ENCODE assay signal across 16 cellular contexts in the genomic region with DNA sequence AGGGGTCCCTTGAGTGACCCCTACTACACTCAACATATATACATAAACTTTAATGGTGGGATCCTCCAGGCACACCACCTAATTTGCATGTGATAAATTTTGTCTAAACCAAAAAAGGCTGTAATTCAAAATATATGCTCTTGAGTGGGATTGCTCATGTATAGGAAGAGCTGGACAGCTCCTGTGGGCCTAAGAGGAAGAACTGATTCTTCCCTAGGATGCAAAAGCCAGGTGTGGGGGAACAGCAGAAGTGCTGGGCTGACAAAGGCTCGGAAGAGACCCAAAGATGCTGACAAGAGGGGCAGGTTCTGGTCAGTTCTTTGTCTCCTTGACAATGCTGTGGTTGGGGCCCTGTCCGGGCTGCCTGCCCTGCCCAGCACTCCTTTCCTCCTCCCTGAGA. TPM values are rescaled to one million over a fixed set of nuclear protein-coding genes. Genes with fewer than 3 reads are reported as not detected.
DNase-seq lines count a peak whose midpoint lies in the region; ATAC-seq and TF ChIP-seq lines count a peak whose summit lies in the region.
"Had no signal": no experiment of that assay in that cellular context is flagged by ENCODE, and none has a peak within 500 bp of the region (broad histone marks: within the 10 kb centered on the region; RNA-seq: fewer than 3 reads in every experiment).

No MANE protein-coding gene starts in this region.

- H3K4me3 ChIP-seq in heart left ventricle (no peak overlapping the region), right atrium auricular region (no peak overlapping the region), HCT116 (replicated peaks in 1 of 2; ENCODE audit: low read depth in 1 of 2, low read length in 2 of 2) (no peak overlapping the region), mucosa of descending colon (no peak overlapping the region)

- no peaks in the 10 kb centered on the region for H3K9me3 ChIP-seq in heart left ventricle
- H3K9me3 ChIP-seq in right atrium auricular region = no peaks in the 10 kb centered on the region
- H3K9me3 ChIP-seq in HCT116 (ENCODE audit: control insufficient read depth in 1 of 2, insufficient read depth in 1 of 2, low read depth in 1 of 2, low read length in 2 of 2) = no peaks in the 10 kb centered on the region
- no peaks in the 10 kb centered on the region for H3K9me3 ChIP-seq in mucosa of descending colon

- H3K27me3 ChIP-seq in heart left ventricle (peaks cover 0 to 10% (median 0%) of the 10 kb centered on the region in 9 donors), right atrium auricular region (no peaks in the 10 kb centered on the region), HCT116 (ENCODE audit: insufficient read depth, low read length) (no peaks in the 10 kb centered on the region)

- H3K9me3 Mint-ChIP-seq in chondrocyte (ENCODE audit: low read depth) = peaks cover 5% of the 10 kb centered on the region
- H3K9me3 Mint-ChIP-seq in nephron = no peaks in the 10 kb centered on the region
- no peaks in the 10 kb centered on the region for H3K9me3 Mint-ChIP-seq in activated CD8-positive, alpha-beta T cell treated with anti-CD3 and anti-CD28 coated beads, Interleukin-2, amount 10 ng/mL, durations not matched to agents 7 days and 5 days (ENCODE audit: insufficient read depth)

- H3K4me1 Mint-ChIP-seq in chondrocyte (ENCODE audit: low read depth) (peaks cover 73% of the 10 kb centered on the region), nephron (peaks cover 25% of the 10 kb centered on the region)
- peaks cover 8% of the 10 kb centered on the region for H3K4me1 Mint-ChIP-seq in activated CD8-positive, alpha-beta T cell treated with anti-CD3 and anti-CD28 coated beads, Interleukin-2, amount 10 ng/mL, durations not matched to agents 7 days and 5 days (ENCODE audit: low read depth)

- TF ChIP-seq RAD21 in HCT116 (IDR thresholded peaks at IDR 0.05; ENCODE audit: low read depth) = no peak

- TF ChIP-seq CTCF in heart left ventricle (IDR thresholded peaks at IDR 0.05) (no peak), right atrium auricular region (IDR thresholded peaks at IDR 0.05) (no peak), HCT116 (IDR thresholded peaks at IDR 0.05 in 2 of 3, conservative IDR thresholded peaks at IDR 0.05 in 1 of 3; ENCODE audit: borderline replicate concordance in 1 of 3, insufficient read depth in 1 of 3, low read depth in 2 of 3, low read length in 2 of 3) (no peak), chondrocyte (IDR thresholded peaks at IDR 0.05) (no peak), nephron (IDR thresholded peaks at IDR 0.05; ENCODE audit: unreplicated experiment in 3 of 3) (no peak), mucosa of descending colon (IDR thresholded peaks at IDR 0.05) (no peak)

- CTCF ChIA-PET in HCT116 (lab: Charles Lee) = interaction anchor here (2.3 kb wide), 1 partner anchor 8 kb away, joined by 7 read pairs; no protein-coding TSS in a partner anchor
- CTCF ChIA-PET in activated CD8-positive, alpha-beta T cell treated with anti-CD3 and anti-CD28 coated beads, Interleukin-2, amount 10 ng/mL, durations not matched to agents 7 days and 5 days (lab: Charles Lee) = interaction anchor here (1.0 kb wide), 1 partner anchor 142 kb away, joined by 3 read pairs; no protein-coding TSS in a partner anchor

- intact Hi-C loops in heart left ventricle (cut with DNase I) = no loop called here
- intact Hi-C loops in HCT116 (cut with micrococcal nuclease) = no loop called here
- intact Hi-C loops in mucosa of descending colon (cut with DNase I, micrococcal nuclease) = no loop called here

- BruUV-seq in HCT116 (replicated peaks; lab: Mats Ljungman, UMichigan) = no TSS peak

- H3K4me3 Mint-ChIP-seq in chondrocyte (ENCODE audit: unreplicated experiment) (no peak overlapping the region), nephron (no peak overlapping the region)
- no peak overlapping the region for H3K4me3 Mint-ChIP-seq in activated CD8-positive, alpha-beta T cell treated with anti-CD3 and anti-CD28 coated beads, Interleukin-2, amount 10 ng/mL, durations not matched to agents 7 days and 5 days

- WGBS in heart left ventricle, 4 donors = 0 to 77% (median 47%) methylated on average over 2 of the region's 2 CpGs

- POLR2A ChIA-PET in HCT116 (lab: Charles Lee) = no interaction called here
- POLR2A ChIA-PET in activated CD8-positive, alpha-beta T cell treated with anti-CD3 and anti-CD28 coated beads, Interleukin-2, amount 10 ng/mL, durations not matched to agents 7 days and 5 days (lab: Charles Lee) = no interaction called here

- peak overlapping the region; percentile 64; the same call in 1 of the 2 replicates for H3K4me2 ChIP-seq in HCT116 (ENCODE audit: low read length)

- no peak overlapping the region for H3K9ac ChIP-seq in HCT116 (ENCODE audit: low read length)

- H3K27me3 Mint-ChIP-seq in chondrocyte (ENCODE audit: low read depth) (no peaks in the 10 kb centered on the region), nephron (ENCODE audit: low read depth) (peaks cover 21% of the 10 kb centered on the region)
- H3K27me3 Mint-ChIP-seq in activated CD8-positive, alpha-beta T cell treated with anti-CD3 and anti-CD28 coated beads, Interleukin-2, amount 10 ng/mL, durations not matched to agents 7 days and 5 days (ENCODE audit: low read depth) = peaks cover 17% of the 10 kb centered on the region

- peak overlapping the region; percentile 100 for H3K27ac Mint-ChIP-seq in chondrocyte (ENCODE audit: unreplicated experiment)
- peak overlapping the region; percentile 60 to 77 (median 72) for H3K27ac Mint-ChIP-seq in nephron
- H3K27ac Mint-ChIP-seq in activated CD8-positive, alpha-beta T cell treated with anti-CD3 and anti-CD28 coated beads, Interleukin-2, amount 10 ng/mL, durations not matched to agents 7 days and 5 days = no peak overlapping the region

- H3K4me1 ChIP-seq in heart left ventricle (peaks cover 8 to 54% (median 49%) of the 10 kb centered on the region in 12 donors), right atrium auricular region (peaks cover 0 to 36% of the 10 kb centered on the region in 2 donors), HCT116 (ENCODE audit: control insufficient read depth in 1 of 2, insufficient read depth in 2 of 2, low read length in 2 of 2) (peaks cover 26 to 50% of the 10 kb centered on the region in 2 experiments), mucosa of descending colon (ENCODE audit: low read depth) (peaks cover 11% of the 10 kb centered on the region)

- H3K27ac ChIP-seq in heart left ventricle (peak overlapping the region in 9 of 12 donors; percentile 61 to 91 (median 81)), right atrium auricular region (peak overlapping the region in 1 of 2 donors; percentile 70), HCT116 (ENCODE audit: low read depth, low read length) (no peak overlapping the region)

- H4K20me1 ChIP-seq in HCT116 (ENCODE audit: insufficient read depth) = no peaks in the 10 kb centered on the region

- ATAC-seq in heart left ventricle (no peak), HCT116 (no peak), mucosa of descending colon (no peak)
- ATAC-seq in activated CD8-positive, alpha-beta T cell treated with anti-CD3 and anti-CD28 coated beads, Interleukin-2, amount 10 ng/mL, durations not matched to agents 7 days and 5 days = no peak

- no peaks in the 10 kb centered on the region for H3K9me2 ChIP-seq in HCT116 (ENCODE audit: insufficient read depth)

- H3K36me3 Mint-ChIP-seq in chondrocyte (ENCODE audit: low read depth) (no peaks in the 10 kb centered on the region), nephron (ENCODE audit: low read depth) (no peaks in the 10 kb centered on the region)
- H3K36me3 Mint-ChIP-seq in activated CD8-positive, alpha-beta T cell treated with anti-CD3 and anti-CD28 coated beads, Interleukin-2, amount 10 ng/mL, durations not matched to agents 7 days and 5 days (ENCODE audit: low read depth) = no peaks in the 10 kb centered on the region

- TF ChIP-seq POLR2A in heart left ventricle (IDR thresholded peaks at IDR 0.05) (no peak), HCT116 (IDR thresholded peaks at IDR 0.05; ENCODE audit: borderline replicate concordance, extremely low read depth, insufficient read depth, insufficient read length) (no peak)

- DNase-seq in heart left ventricle (no peak), right atrium auricular region (ENCODE audit: low spot score) (no peak), HCT116 (ENCODE audit: low read depth, low spot score) (no peak), chondrocyte (ENCODE audit: low spot score) (no peak), mucosa of descending colon (no peak)
- DNase-seq in stimulated activated CD4-positive, alpha-beta T cell treated with anti-CD3 and anti-CD28 coated beads, Interleukin-1b, Interleukin-23, amount 100 ng/mL, for 48 hours = no peak
- no peak for DNase-seq in activated CD8-positive, alpha-beta T cell treated with anti-CD3 and anti-CD28 coated beads, Interleukin-2, amount 10 ng/mL, durations not matched to agents 7 days and 5 days
- DNase-seq: 8988T, C1 segment of cervical spinal cord, EL, NCI-H1105 treated with DMSO at 0.1 percent for 48 hours, NCI-H187, NCI-H2171, NCI-H446 treated with DMSO at 0.1 percent for 48 hours, NCI-H748 treated with DMSO at 0.1 percent for 48 hours had no signal

- H3K79me2 ChIP-seq in HCT116 (ENCODE audit: insufficient read depth, low read length) = no peaks in the 10 kb centered on the region

- H3K36me3 ChIP-seq in heart left ventricle (no peaks in the 10 kb centered on the region), right atrium auricular region (no peaks in the 10 kb centered on the region), HCT116 (ENCODE audit: control insufficient read depth in 1 of 2, insufficient read depth in 2 of 2, low read length in 2 of 2) (no peaks in the 10 kb centered on the region), mucosa of descending colon (ENCODE audit: low read depth) (no peaks in the 10 kb centered on the region)

- RAD21 ChIA-PET in HCT116 (lab: Charles Lee; ENCODE audit: low non-redundant PET in 1 of 2, low total read pairs in 2 of 2, uncharacterized antibody in 2 of 2, unreplicated experiment in 2 of 2) = no interaction called here

- no peak overlapping the region for H2AFZ ChIP-seq in HCT116 (ENCODE audit: low read depth, low read length, poor library complexity, severe bottlenecking)

TF ChIP-seq in HCT116, 20 proteins besides CTCF, POLR2A, EP300 and RAD21 (continues in another document):
- TF ChIP-seq POLR2AphosphoS5 (IDR thresholded peaks at IDR 0.05; ENCODE audit: low read depth, low read length) (no peak), FOSL1 (IDR thresholded peaks at IDR 0.05; ENCODE audit: low read depth) (no peak), ATF3 (IDR thresholded peaks at IDR 0.05) (no peak)

RNA-seq across cellular contexts. Expression of gene PCDH1, which starts 43.9 kb away (rescaled TPM):
- total RNA-seq in heart left ventricle (100 to 1,000 TPM in 1 of 9 donors, 10 to 100 TPM in 8; 10.2 to 106 (median 19.2) TPM), right atrium auricular region (10 to 100 TPM; 22.1 to 25.3 TPM), HCT116 (2021; ENCODE audit: unreplicated experiment) (24.2 TPM), chondrocyte (10.9 to 85.4 TPM (median 82.9 TPM) in 3 replicates), mucosa of descending colon (100 to 1,000 TPM in 2 of 3 donors, 10 to 100 TPM in 1; 75.1 to 159 (median 127) TPM)
- polyA plus RNA-seq in heart left ventricle = 10 to 100 TPM; 13.5 to 25.8 TPM
- polyA plus RNA-seq in HCT116 (2012) = 41.1 and 48.5 TPM in 2 replicates
- total RNA-seq in activated CD8-positive, alpha-beta T cell treated with anti-CD3 and anti-CD28 coated beads, Interleukin-2, amount 10 ng/mL, durations not matched to agents 7 days and 5 days = not detected

Comparison
In these comparisons a context has a peak if more than half of its experiments do, and no peak if none do; other contexts are left out.
1. RNA of gene PCDH1, which starts 43.9 kb away (total RNA-seq): 75.1 to 159 TPM in mucosa of descending colon, 10.9 to 85.4 TPM in chondrocyte, 22.1 to 25.3 TPM in right atrium auricular region, 24.2 TPM in HCT116 (single experiment) and 10.2 to 106 TPM in heart left ventricle; not detected in activated CD8-positive, alpha-beta T cell treated with anti-CD3 and anti-CD28 coated beads, Interleukin-2, amount 10 ng/mL, durations not matched to agents 7 days and 5 days; every median in the first group is over 10 times any median in the second.